Comparison of ENCODE assay signal across 14 cellular contexts in genomic region chr1:54294846-54295245, GRCh38.
DNase-seq lines count a peak whose midpoint lies in the region; ATAC-seq lines count a peak whose summit lies in the region.
"Had no signal": no experiment of that assay in that cellular context is flagged by ENCODE, and none has a peak within 500 bp of the region (broad histone marks: within the 10 kb centered on the region; RNA-seq: fewer than 3 reads in every experiment).

No MANE protein-coding gene starts in this region.

- ATAC-seq in GM21717 (IDR thresholded peaks at IDR 0.05; ENCODE audit: unreplicated experiment), result no peak

- DNase-seq in GM03348 (ENCODE audit: low spot score) (peak; percentile 28), adipocyte (ENCODE audit: low read depth) (peak; percentile 64), iris pigment epithelial cell (ENCODE audit: low read depth) (peak; percentile 63), SJCRH30 (no peak)
- DNase-seq in stimulated activated CD4-positive, alpha-beta T cell treated with anti-CD3 and anti-CD28 coated beads, Interleukin-12 subunit alpha, Interleukin-12 subunit beta, amount 100 ng/mL, for 4 hours, result no peak
- DNase-seq: effector CD4-positive, alpha-beta T cell; foreskin melanocyte; H7; Karpas-422; NCI-H1417 treated with DMSO at 0.1 percent for 48 hours; stimulated activated CD8-positive, alpha-beta memory T cell treated with anti-CD3 and anti-CD28 coated beads, Interleukin-4, amount 100 ng/mL, for 48 hours had no signal

- no peaks in the 10 kb centered on the region for H3K36me3 ChIP-seq in adipocyte (ENCODE audit: control insufficient read depth, insufficient read depth, low read length, severe bottlenecking)
- no peaks in the 10 kb centered on the region for H3K36me3 ChIP-seq in SJCRH30

- no peaks in the 10 kb centered on the region for H3K27me3 ChIP-seq in adipocyte (replicated peaks; ENCODE audit: control insufficient read depth, insufficient read depth, low read length)
- H3K27me3 ChIP-seq in SJCRH30, result no peaks in the 10 kb centered on the region

- H3K4me1 ChIP-seq in adipocyte (ENCODE audit: control insufficient read depth, insufficient read depth, low read length), result peaks cover 18% of the 10 kb centered on the region
- peaks cover 6% of the 10 kb centered on the region for H3K4me1 ChIP-seq in SJCRH30

- peak overlapping the region; percentile 94 for H3K27ac ChIP-seq in temporal lobe (ENCODE audit: low read depth, low read length)
- no peak overlapping the region for H3K27ac ChIP-seq in SJCRH30
- H3K27ac ChIP-seq: HL-60 had no signal

- H3K9ac ChIP-seq in adipocyte (ENCODE audit: low read length), result no peak overlapping the region

- H3K4me3 ChIP-seq in adipocyte (ENCODE audit: low read length), result no peak overlapping the region
- no peak overlapping the region for H3K4me3 ChIP-seq in SJCRH30

- no peaks in the 10 kb centered on the region for H3K9me3 ChIP-seq in adipocyte (ENCODE audit: control insufficient read depth, low read length)
- H3K9me3 ChIP-seq in SJCRH30 (replicated peaks), result no peaks in the 10 kb centered on the region

Comparison
In these comparisons a context has a peak if more than half of its experiments do, and no peak if none do; other contexts are left out.
1. DNase-seq: peak in GM03348 (single experiment), adipocyte (single experiment) and iris pigment epithelial cell (single experiment); none in SJCRH30 (0 of 2) and stimulated activated CD4-positive, alpha-beta T cell treated with anti-CD3 and anti-CD28 coated beads, Interleukin-12 subunit alpha, Interleukin-12 subunit beta, amount 100 ng/mL, for 4 hours (single experiment).